In the genomic region with DNA sequence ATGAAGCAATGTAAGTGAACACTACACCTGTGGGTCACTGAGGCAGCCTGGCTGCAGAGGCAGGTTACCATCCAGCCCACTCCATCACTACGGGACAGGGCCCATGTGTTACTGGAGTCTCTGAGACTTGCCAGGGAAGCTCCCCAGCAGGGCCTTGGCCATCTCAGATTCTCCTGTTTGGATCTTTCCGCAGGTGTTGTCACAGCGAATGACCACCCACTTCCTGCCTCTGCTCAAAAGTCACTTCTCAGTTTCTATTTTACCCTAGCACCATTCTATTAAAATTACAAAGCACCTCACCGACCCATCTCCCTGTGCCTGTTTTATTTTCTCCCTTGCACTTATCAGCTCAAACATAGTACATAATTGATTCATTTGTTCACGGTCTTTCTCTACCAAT, we compare ENCODE assay signal across 18 cellular contexts. TPM values are rescaled to one million over a fixed set of nuclear protein-coding genes. Genes with fewer than 3 reads are reported as not detected.
DNase-seq lines count a peak whose midpoint lies in the region; ATAC-seq and TF ChIP-seq lines count a peak whose summit lies in the region.
"Had no signal": no experiment of that assay in that cellular context is flagged by ENCODE, and none has a peak within 500 bp of the region (broad histone marks: within the 10 kb centered on the region; RNA-seq: fewer than 3 reads in every experiment).

No MANE protein-coding gene starts in this region.

- H3K27ac ChIP-seq in vagina (no peak overlapping the region), osteoblast (ENCODE audit: low read depth, low read length) (no peak overlapping the region)
- H3K27ac ChIP-seq: cardiac muscle cell, gastroesophageal sphincter, pancreas had no signal

- no peak overlapping the region for H3K4me3 ChIP-seq in GM12865 (ENCODE audit: low read depth, low read length)
- no peak overlapping the region for H3K4me3 ChIP-seq in vagina
- H3K4me3 ChIP-seq in osteoblast (ENCODE audit: insufficient read depth, low read length), result no peak overlapping the region
- H3K4me3 ChIP-seq: cardiac muscle cell, gastroesophageal sphincter, K562, pancreas had no signal

- no peak overlapping the region for H3K27ac Mint-ChIP-seq in CD14-positive monocyte
- H3K27ac Mint-ChIP-seq: activated B cell treated with CpG ODN at 0.5 μM for 24 hours; activated naive CD8-positive, alpha-beta T cell had no signal

- no peak for TF ChIP-seq CTCF in GM12865 (IDR thresholded peaks at IDR 0.05; ENCODE audit: insufficient read depth, low read depth, low read length, missing control alignments)
- TF ChIP-seq CTCF in vagina (IDR thresholded peaks at IDR 0.05), result no peak
- TF ChIP-seq CTCF in CD14-positive monocyte (IDR thresholded peaks at IDR 0.05), result no peak
- no peak for TF ChIP-seq CTCF in osteoblast (IDR thresholded peaks at IDR 0.05; ENCODE audit: extremely low read depth, low read depth, low read length)

- no peaks in the 10 kb centered on the region for H3K27me3 ChIP-seq in vagina
- no peaks in the 10 kb centered on the region for H3K27me3 ChIP-seq in osteoblast (ENCODE audit: insufficient read depth, low read length)
- H3K27me3 ChIP-seq: cardiac muscle cell, gastroesophageal sphincter, pancreas had no signal

- in situ Hi-C loops in ACHN (cut with HindIII; ENCODE audit: low pct_ligation_motif_present, low pct_unique_long_range_greater_than_20kb, low sequenced_read_pairs), result no loop called here

- H3K9me3 ChIP-seq in vagina (no peaks in the 10 kb centered on the region), osteoblast (ENCODE audit: low read depth, low read length) (no peaks in the 10 kb centered on the region)
- H3K9me3 ChIP-seq: gastroesophageal sphincter, pancreas had no signal

- ATAC-seq in GM19351 (IDR thresholded peaks at IDR 0.05; ENCODE audit: unreplicated experiment) (peak; percentile 89), HG02571 (IDR thresholded peaks at IDR 0.05; ENCODE audit: unreplicated experiment) (peak; percentile 78), HG03342 (IDR thresholded peaks at IDR 0.05; ENCODE audit: unreplicated experiment) (peak; percentile 56)
- ATAC-seq: gastroesophageal sphincter, K562, Panc1, pancreas had no signal

- no peaks in the 10 kb centered on the region for H3K36me3 ChIP-seq in vagina
- no peaks in the 10 kb centered on the region for H3K36me3 ChIP-seq in osteoblast (ENCODE audit: insufficient read depth, low read length)
- H3K36me3 ChIP-seq: cardiac muscle cell, gastroesophageal sphincter, pancreas had no signal

- H2AFZ ChIP-seq in osteoblast (ENCODE audit: low read length), result no peak overlapping the region

- peaks cover 0 to under 1% (median 0%) of the 10 kb centered on the region in 7 donors for H3K9me3 Mint-ChIP-seq in CD14-positive monocyte
- H3K9me3 Mint-ChIP-seq: activated B cell treated with CpG ODN at 0.5 μM for 24 hours had no signal

- no peak overlapping the region for H3K4me2 ChIP-seq in osteoblast (ENCODE audit: insufficient read depth, low read length)

- no peaks in the 10 kb centered on the region for H4K20me1 ChIP-seq in osteoblast (ENCODE audit: insufficient read depth, low read length)

- H3K4me1 Mint-ChIP-seq in CD14-positive monocyte, result no peaks in the 10 kb centered on the region
- H3K4me1 Mint-ChIP-seq: activated B cell treated with CpG ODN at 0.5 μM for 24 hours had no signal

- no peaks in the 10 kb centered on the region for H3K79me2 ChIP-seq in osteoblast (ENCODE audit: insufficient read depth, low read length)

- TF ChIP-seq POLR2A in vagina (IDR thresholded peaks at IDR 0.05), result no peak

- DNase-seq in GM12865 (ENCODE audit: low read depth) (peak; percentile 69), vagina (ENCODE audit: extremely low spot score in 2 of 2) (no peak), CD14-positive monocyte (ENCODE audit: low spot score) (no peak), ACHN (no peak), osteoblast (ENCODE audit: insufficient read length, low spot score, missing footprints) (no peak)
- DNase-seq: activated B cell treated with CpG ODN at 0.5 μM for 24 hours, GDM1, NCI-H146, NCI-H510A treated with DMSO at 0.1 percent for 48 hours, pancreas had no signal

- peaks cover 0 to under 1% (median 0%) of the 10 kb centered on the region in 3 donors for H3K27me3 Mint-ChIP-seq in CD14-positive monocyte (ENCODE audit: low read depth in 3 of 3)
- H3K27me3 Mint-ChIP-seq: activated naive CD8-positive, alpha-beta T cell had no signal

- intact Hi-C loops in vagina (cut with DNase I), result no loop called here
- intact Hi-C loops in CD14-positive monocyte (cut with micrococcal nuclease), result no loop called here

- no peaks in the 10 kb centered on the region for H3K36me3 Mint-ChIP-seq in CD14-positive monocyte
- H3K36me3 Mint-ChIP-seq: activated naive CD8-positive, alpha-beta T cell had no signal

- no peaks in the 10 kb centered on the region for H3K4me1 ChIP-seq in vagina
- no peaks in the 10 kb centered on the region for H3K4me1 ChIP-seq in osteoblast (ENCODE audit: insufficient read depth, low read length)
- H3K4me1 ChIP-seq: gastroesophageal sphincter, pancreas had no signal

- H3K4me3 Mint-ChIP-seq in CD14-positive monocyte, result no peak overlapping the region
- H3K4me3 Mint-ChIP-seq: activated B cell treated with CpG ODN at 0.5 μM for 24 hours; activated naive CD8-positive, alpha-beta T cell had no signal

RNA-seq across cellular contexts. Expression of gene L3MBTL4, which starts 34.5 kb away (rescaled TPM):
- 9.6 TPM for total RNA-seq in vagina
- under 1 TPM; 0.55 to 0.72 TPM for polyA plus RNA-seq in CD14-positive monocyte
- total RNA-seq in osteoblast, result 0.36 and 0.88 TPM in 2 replicates
- total RNA-seq: K562 had no signal
- polyA plus RNA-seq: K562 had no signal
